In genomic region chr4:82547850-82548249, GRCh38 we compare ENCODE assay signal across 3 cellular contexts. TPM values are rescaled to one million over a fixed set of nuclear protein-coding genes. Genes with fewer than 3 reads are reported as not detected.
"Had no signal": no experiment of that assay in that cellular context is flagged by ENCODE, and none has a peak within 500 bp of the region (broad histone marks: within the 10 kb centered on the region; RNA-seq: fewer than 3 reads in every experiment).

No MANE protein-coding gene starts in this region.

RNA-seq across cellular contexts. Expression of gene TMEM150C, which starts 13.9 kb away (rescaled TPM):
- total RNA-seq: naive thymus-derived CD8-positive, alpha-beta T cell; natural killer cell; natural killer cell treated with Interleukin-12 subunit alpha and Interleukin-12 subunit beta and Interleukin-15 and Interleukin-18, amount 100 ng/mL, for 72 hours had no signal
